Comparison of ENCODE assay signal across 23 cellular contexts in genomic region chr12:71010143-71010479, GRCh38.
"Had no signal": no experiment of that assay in that cellular context is flagged by ENCODE, and none has a peak within 500 bp of the region (broad histone marks: within the 10 kb centered on the region; RNA-seq: fewer than 3 reads in every experiment).

No MANE protein-coding gene starts in this region.

- H3K9me3 ChIP-seq: psoas muscle, uterus had no signal

- H3K4me3 ChIP-seq: psoas muscle, smooth muscle cell, uterus had no signal

- ATAC-seq: activated CD8-positive, alpha-beta memory T cell treated with anti-CD3 and anti-CD28 coated beads, Interleukin-2, amount 10 ng/mL, durations not matched to agents 7 days and 5 days; activated CD8-positive, alpha-beta T cell treated with anti-CD3 and anti-CD28 coated beads, Interleukin-2, amount 10 ng/mL, durations not matched to agents 7 days and 5 days; activated naive CD8-positive, alpha-beta T cell treated with anti-CD3 and anti-CD28 coated beads, Interleukin-2, amount 50 U/mL, for 24 hours; esophagus mucosa; left cardiac atrium; left ventricle myocardium superior; psoas muscle; T-helper 17 cell had no signal

- H3K9ac ChIP-seq: parathyroid adenoma had no signal

- H3K79me2 ChIP-seq: parathyroid adenoma had no signal

- DNase-seq: activated B cell treated with CpG ODN at 0.5 μM for 24 hours; activated CD4-positive, alpha-beta T cell treated with anti-CD3 and anti-CD28 coated beads, Interleukin-2, amount 50 U/mL, for 1 hour; activated CD8-positive, alpha-beta memory T cell treated with anti-CD3 and anti-CD28 coated beads, Interleukin-2, amount 10 ng/mL, durations not matched to agents 7 days and 5 days; activated CD8-positive, alpha-beta T cell treated with anti-CD3 and anti-CD28 coated beads, Interleukin-2, amount 10 ng/mL, durations not matched to agents 7 days and 5 days; activated naive CD8-positive, alpha-beta T cell treated with anti-CD3 and anti-CD28 coated beads, Interleukin-2, amount 50 U/mL, for 24 hours; activated T-cell treated with anti-CD3 and anti-CD28 coated beads, Interleukin-2, amount 50 U/mL, for 48 hours; amygdala; caudate nucleus; glutamatergic neuron; left cardiac atrium; left ventricle myocardium superior; mammary epithelial cell; naive B cell; nephron progenitor cell; occipital lobe; psoas muscle; stimulated activated CD4-positive, alpha-beta T cell treated with anti-CD3 and anti-CD28 coated beads, Interleukin-1b, Interleukin-23, amount 100 ng/mL, for 48 hours; stimulated activated naive CD4-positive, alpha-beta T cell treated with Interleukin-2 at 50 U/mL for 16 hours; T-helper 17 cell; uterus had no signal

- H3K4me2 ChIP-seq: smooth muscle cell had no signal

- H3K36me3 ChIP-seq: uterus had no signal

- H3K4me1 ChIP-seq: parathyroid adenoma, psoas muscle, uterus had no signal

- H3K27me3 ChIP-seq: uterus had no signal

- H3K27ac ChIP-seq: parathyroid adenoma, psoas muscle, uterus had no signal
